Comparison of ENCODE assay signal across 16 cellular contexts in the genomic region with DNA sequence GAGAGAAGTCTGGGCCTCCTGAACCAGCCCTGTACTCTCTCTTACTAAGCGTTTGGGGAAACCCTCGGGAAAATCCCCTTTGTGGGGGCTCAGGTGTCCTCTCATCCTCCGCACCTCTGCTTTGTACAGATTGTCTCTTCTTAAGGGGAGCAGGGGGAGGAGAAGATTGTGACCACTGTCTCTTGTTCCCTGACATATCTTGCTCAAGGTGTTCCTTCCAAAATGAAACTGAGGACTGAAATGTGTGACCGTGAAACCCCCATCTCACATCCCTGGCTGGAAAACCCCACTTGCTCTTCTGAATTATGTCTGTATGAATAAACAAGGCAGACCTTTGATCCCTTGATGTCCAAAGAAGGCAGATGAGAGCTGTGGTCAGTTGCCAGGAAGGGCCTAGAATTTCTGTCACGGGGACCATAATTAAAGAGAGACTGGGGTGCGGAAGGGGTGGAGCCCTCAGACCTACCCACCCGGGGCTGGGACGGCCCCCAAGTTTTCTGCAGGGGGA.
DNase-seq lines count a peak whose midpoint lies in the region; ATAC-seq and TF ChIP-seq lines count a peak whose summit lies in the region.
"Had no signal": no experiment of that assay in that cellular context is flagged by ENCODE, and none has a peak within 500 bp of the region (broad histone marks: within the 10 kb centered on the region; RNA-seq: fewer than 3 reads in every experiment).

No MANE protein-coding gene starts in this region.

- in situ Hi-C loops in mammary epithelial cell (cut with MboI; ENCODE audit: low sequenced_read_pairs in 2 of 2): no loop called here

- H3K9ac ChIP-seq in mammary epithelial cell (ENCODE audit: insufficient read depth, low read length) (no peak overlapping the region), Karpas-422 (ENCODE audit: low read length) (no peak overlapping the region)

- H3K36me3 ChIP-seq in GM06990 (ENCODE audit: control insufficient read depth, insufficient read depth, low read length) (no peaks in the 10 kb centered on the region), mammary epithelial cell (ENCODE audit: insufficient read depth, low read length) (no peaks in the 10 kb centered on the region), Karpas-422 (ENCODE audit: insufficient read depth, low read length) (no peaks in the 10 kb centered on the region)

- dilution Hi-C loops in mammary epithelial cell (cut with HindIII; ENCODE audit: low sequenced_read_pairs): no loop called here

- WGBS in mammary epithelial cell (ENCODE audit: low coverage, missing lambda C conversion rate): 64% methylated on average over 8 of the region's 8 CpGs

- H3K79me2 ChIP-seq in mammary epithelial cell (ENCODE audit: insufficient read depth, low read length) (no peaks in the 10 kb centered on the region), Karpas-422 (ENCODE audit: low read length) (no peaks in the 10 kb centered on the region)

- DNase-seq in GM06990 (ENCODE audit: extremely low read depth, insufficient read length) (peak; percentile 64), mammary epithelial cell (no peak), Karpas-422 (no peak), NCI-H82 (lab: John Stamatoyannopoulos, UW) (no peak), GM03348 (ENCODE audit: low spot score) (no peak)
- DNase-seq: dermis blood vessel endothelial cell, DMS153, foreskin keratinocyte, GOT3, NCI-H2081 treated with DMSO at 0.1 percent for 48 hours, PC-3 had no signal

- intact Hi-C loops in mammary epithelial cell (cut with micrococcal nuclease): no loop called here

- H4K20me1 ChIP-seq in mammary epithelial cell (ENCODE audit: insufficient read depth, low read length): no peaks in the 10 kb centered on the region
- H4K20me1 ChIP-seq in Karpas-422 (ENCODE audit: insufficient read depth, low read depth, low read length): no peaks in the 10 kb centered on the region

- H3K4me2 ChIP-seq in mammary epithelial cell (ENCODE audit: insufficient read depth, low read depth, low read length) (no peak overlapping the region), Karpas-422 (ENCODE audit: low read depth, low read length, poor library complexity, severe bottlenecking) (no peak overlapping the region)
- H3K4me2 ChIP-seq: A549, smooth muscle cell had no signal

- H3K4me1 ChIP-seq in mammary epithelial cell (ENCODE audit: insufficient read depth, low read length): no peaks in the 10 kb centered on the region
- H3K4me1 ChIP-seq in Karpas-422 (ENCODE audit: low read length): no peaks in the 10 kb centered on the region
- H3K4me1 ChIP-seq: A549, foreskin keratinocyte had no signal

- H2AFZ ChIP-seq in mammary epithelial cell (ENCODE audit: low read depth, low read length): no peak overlapping the region
- no peak overlapping the region for H2AFZ ChIP-seq in Karpas-422 (ENCODE audit: low read length)

- no peak for TF ChIP-seq CTCF in GM06990 (IDR thresholded peaks at IDR 0.05; ENCODE audit: insufficient read depth, low read length, poor library complexity, severe bottlenecking)
- no peak for TF ChIP-seq CTCF in mammary epithelial cell (conservative IDR thresholded peaks at IDR 0.05 in 1 of 2, IDR thresholded peaks at IDR 0.05 in 1 of 2; ENCODE audit: extremely low read depth in 1 of 2, insufficient read depth in 1 of 2, low read depth in 1 of 2, low read length in 2 of 2)

- BruUV-seq in mammary epithelial cell (replicated peaks; lab: Mats Ljungman, UMichigan): no TSS peak

- ATAC-seq in GM19025 (IDR thresholded peaks at IDR 0.05; ENCODE audit: low read depth, unreplicated experiment) (peak; percentile 87), GM21786 (IDR thresholded peaks at IDR 0.05; ENCODE audit: unreplicated experiment) (peak; percentile 71), HG03159 (IDR thresholded peaks at IDR 0.05; ENCODE audit: unreplicated experiment) (peak; percentile 69)
- ATAC-seq: A549, foreskin keratinocyte, PC-3 had no signal

- no peaks in the 10 kb centered on the region for H3K27me3 ChIP-seq in GM06990 (replicated peaks; ENCODE audit: control insufficient read depth, insufficient read depth, low read length)
- H3K27me3 ChIP-seq in mammary epithelial cell (ENCODE audit: insufficient read depth, low read length): no peaks in the 10 kb centered on the region
- no peaks in the 10 kb centered on the region for H3K27me3 ChIP-seq in Karpas-422 (ENCODE audit: low read length)
- H3K27me3 ChIP-seq: foreskin keratinocyte had no signal

- CTCF ChIA-PET in mammary epithelial cell (lab: Charles Lee; ENCODE audit: low non-redundant PET): no interaction called here

- H3K9me2 ChIP-seq in Karpas-422 (replicated peaks; ENCODE audit: insufficient read depth, low read length): no peaks in the 10 kb centered on the region

- H3K27ac ChIP-seq in mammary epithelial cell (ENCODE audit: insufficient read depth, low read depth, low read length) (no peak overlapping the region), Karpas-422 (ENCODE audit: low read length) (no peak overlapping the region)
- H3K27ac ChIP-seq: A549, foreskin keratinocyte had no signal

- no peak overlapping the region for H3K4me3 ChIP-seq in GM06990 (replicated peaks; ENCODE audit: low read depth, low read length)
- no peak overlapping the region for H3K4me3 ChIP-seq in mammary epithelial cell (replicated peaks in 1 of 3; ENCODE audit: insufficient read depth in 1 of 3, low read depth in 2 of 3, low read length in 3 of 3)
- H3K4me3 ChIP-seq in Karpas-422 (ENCODE audit: low read length): no peak overlapping the region
- H3K4me3 ChIP-seq: A549, smooth muscle cell had no signal

- peaks cover 16% of the 10 kb centered on the region for H3K9me3 ChIP-seq in mammary epithelial cell (replicated peaks; ENCODE audit: insufficient read depth, low read length)
- no peaks in the 10 kb centered on the region for H3K9me3 ChIP-seq in Karpas-422 (ENCODE audit: low read length)
- H3K9me3 ChIP-seq: A549 had no signal
